19 cellular contexts compared by ENCODE assay signal in genomic region chr1:243903904-243904303, GRCh38. TPM values are rescaled to one million over a fixed set of nuclear protein-coding genes. Genes with fewer than 3 reads are reported as not detected.
DNase-seq lines count a peak whose midpoint lies in the region; ATAC-seq and TF ChIP-seq lines count a peak whose summit lies in the region.
"Had no signal": no experiment of that assay in that cellular context is flagged by ENCODE, and none has a peak within 500 bp of the region (broad histone marks: within the 10 kb centered on the region; RNA-seq: fewer than 3 reads in every experiment).

No MANE protein-coding gene starts in this region.

- no peaks in the 10 kb centered on the region for H3K36me3 ChIP-seq in cardiac muscle cell
- no peaks in the 10 kb centered on the region for H3K36me3 ChIP-seq in adipocyte (ENCODE audit: control insufficient read depth, insufficient read depth, low read length, severe bottlenecking)
- no peaks in the 10 kb centered on the region for H3K36me3 ChIP-seq in smooth muscle cell (ENCODE audit: low read depth)
- H3K36me3 ChIP-seq: transverse colon had no signal

- no peak overlapping the region for H3K9ac ChIP-seq in adipocyte (ENCODE audit: low read length)
- H3K9ac ChIP-seq in smooth muscle cell (ENCODE audit: low read depth): no peak overlapping the region

- intact Hi-C loops in Right ventricle myocardium superior (cut with DNase I): no loop called here

- ATAC-seq in Right ventricle myocardium superior (ENCODE audit: poor library complexity) (no peak), HG02610 (IDR thresholded peaks at IDR 0.05; ENCODE audit: unreplicated experiment) (no peak)
- ATAC-seq: left ventricle myocardium superior; natural killer cell treated with Interleukin-12 subunit alpha and Interleukin-12 subunit beta and Interleukin-15 and Interleukin-18, amount 100 ng/mL, for 72 hours had no signal

- H4K20me1 ChIP-seq in smooth muscle cell (ENCODE audit: low read depth): no peaks in the 10 kb centered on the region

- H3K27ac ChIP-seq in cardiac muscle cell (no peak overlapping the region), smooth muscle cell (ENCODE audit: low read depth) (no peak overlapping the region)
- H3K27ac ChIP-seq: transverse colon had no signal

- no peak overlapping the region for H3K4me2 ChIP-seq in smooth muscle cell

- TF ChIP-seq CTCF in cardiac muscle cell (IDR thresholded peaks at IDR 0.05; ENCODE audit: low read depth, low read length): no peak
- TF ChIP-seq CTCF in fibroblast of the aortic adventitia (IDR thresholded peaks at IDR 0.05; ENCODE audit: insufficient read depth, low read length): no peak
- TF ChIP-seq CTCF in smooth muscle cell (IDR thresholded peaks at IDR 0.05; ENCODE audit: borderline replicate concordance, insufficient read depth, poor library complexity, severe bottlenecking): no peak

- no peaks in the 10 kb centered on the region for H3K4me1 ChIP-seq in cardiac muscle cell (ENCODE audit: low read depth)
- H3K4me1 ChIP-seq in adipocyte (ENCODE audit: control insufficient read depth, insufficient read depth, low read length): no peaks in the 10 kb centered on the region
- no peaks in the 10 kb centered on the region for H3K4me1 ChIP-seq in smooth muscle cell (ENCODE audit: low read depth)
- H3K4me1 ChIP-seq: transverse colon had no signal

- H3K79me2 ChIP-seq in smooth muscle cell (ENCODE audit: low read depth): no peaks in the 10 kb centered on the region

- peak; percentile 49 to 62 for DNase-seq in cardiac muscle cell (ENCODE audit: low read depth in 1 of 2, low spot score in 1 of 2)
- no peak for DNase-seq in Right ventricle myocardium superior
- DNase-seq in adipocyte (ENCODE audit: low read depth): peak; percentile 67
- DNase-seq in fibroblast of the aortic adventitia (ENCODE audit: low read depth): peak; percentile 57
- DNase-seq in HuH-7 (ENCODE audit: low spot score): no peak
- no peak for DNase-seq in GM19238 (ENCODE audit: insufficient read length, low spot score)
- DNase-seq in smooth muscle cell (lab: John Stamatoyannopoulos, UW; ENCODE audit: unreplicated experiment): no peak
- DNase-seq: 8988T; activated CD8-positive, alpha-beta memory T cell treated with anti-CD3 and anti-CD28 coated beads, Interleukin-2, amount 50 U/mL, for 48 hours; DMS79; Karpas-422; left ventricle myocardium superior; NCI-H1436 treated with DMSO at 0.1 percent for 48 hours; NCI-H2227 treated with DMSO at 0.1 percent for 48 hours; stimulated activated CD4-positive, alpha-beta T cell treated with anti-CD3 and anti-CD28 coated beads, Interleukin-12 subunit alpha, Interleukin-12 subunit beta, amount 100 ng/mL, for 4 hours; stimulated activated naive CD4-positive, alpha-beta T cell; transverse colon had no signal

- no peak overlapping the region for H3K4me3 ChIP-seq in cardiac muscle cell
- no peak overlapping the region for H3K4me3 ChIP-seq in adipocyte (ENCODE audit: low read length)
- H3K4me3 ChIP-seq in fibroblast of the aortic adventitia (ENCODE audit: low read depth, low read length): no peak overlapping the region
- H3K4me3 ChIP-seq in smooth muscle cell: no peak overlapping the region
- H3K4me3 ChIP-seq: transverse colon had no signal

- H3F3A ChIP-seq in smooth muscle cell (ENCODE audit: low read depth): no peaks in the 10 kb centered on the region

- no peak overlapping the region for H2AFZ ChIP-seq in smooth muscle cell (ENCODE audit: low read depth)

- H3K9me3 ChIP-seq in cardiac muscle cell (ENCODE audit: low read depth) (no peaks in the 10 kb centered on the region), adipocyte (ENCODE audit: control insufficient read depth, low read length) (no peaks in the 10 kb centered on the region), smooth muscle cell (replicated peaks; ENCODE audit: low read depth) (no peaks in the 10 kb centered on the region)
- H3K9me3 ChIP-seq: transverse colon had no signal

- 94% methylated on average over 4 of the region's 4 CpGs for WGBS in smooth muscle cell (ENCODE audit: low lambda C conversion rate)

- H3K27me3 ChIP-seq in cardiac muscle cell (no peaks in the 10 kb centered on the region), adipocyte (replicated peaks; ENCODE audit: control insufficient read depth, insufficient read depth, low read length) (peaks cover 9% of the 10 kb centered on the region), smooth muscle cell (ENCODE audit: low read depth) (no peaks in the 10 kb centered on the region)

RNA-seq across cellular contexts. Expression of gene AKT3, which starts 53.9 kb away (rescaled TPM):
- total RNA-seq in cardiac muscle cell: 14.1 and 23.4 TPM in 2 replicates
- polyA plus RNA-seq in cardiac muscle cell: 3.5 and 7.7 TPM in 2 replicates
- 20.6 TPM for total RNA-seq in Right ventricle myocardium superior
- total RNA-seq in fibroblast of the aortic adventitia (ENCODE audit: low replicate concordance): 36.6 and 44.6 TPM in 2 replicates
- total RNA-seq in smooth muscle cell: 32.3 and 41.1 TPM in 2 replicates
- 5.5 and 6.8 TPM in 2 replicates for polyA plus RNA-seq in smooth muscle cell

Comparison
In these comparisons a context has a peak if more than half of its experiments do, and no peak if none do; other contexts are left out.
1. DNase-seq: peak in cardiac muscle cell (2 of 2), adipocyte (single experiment) and fibroblast of the aortic adventitia (single experiment); none in Right ventricle myocardium superior (single experiment), HuH-7 (single experiment), GM19238 (single experiment) and smooth muscle cell (single experiment).